ENCODE assay signal across 1 cellular context in the genomic region with DNA sequence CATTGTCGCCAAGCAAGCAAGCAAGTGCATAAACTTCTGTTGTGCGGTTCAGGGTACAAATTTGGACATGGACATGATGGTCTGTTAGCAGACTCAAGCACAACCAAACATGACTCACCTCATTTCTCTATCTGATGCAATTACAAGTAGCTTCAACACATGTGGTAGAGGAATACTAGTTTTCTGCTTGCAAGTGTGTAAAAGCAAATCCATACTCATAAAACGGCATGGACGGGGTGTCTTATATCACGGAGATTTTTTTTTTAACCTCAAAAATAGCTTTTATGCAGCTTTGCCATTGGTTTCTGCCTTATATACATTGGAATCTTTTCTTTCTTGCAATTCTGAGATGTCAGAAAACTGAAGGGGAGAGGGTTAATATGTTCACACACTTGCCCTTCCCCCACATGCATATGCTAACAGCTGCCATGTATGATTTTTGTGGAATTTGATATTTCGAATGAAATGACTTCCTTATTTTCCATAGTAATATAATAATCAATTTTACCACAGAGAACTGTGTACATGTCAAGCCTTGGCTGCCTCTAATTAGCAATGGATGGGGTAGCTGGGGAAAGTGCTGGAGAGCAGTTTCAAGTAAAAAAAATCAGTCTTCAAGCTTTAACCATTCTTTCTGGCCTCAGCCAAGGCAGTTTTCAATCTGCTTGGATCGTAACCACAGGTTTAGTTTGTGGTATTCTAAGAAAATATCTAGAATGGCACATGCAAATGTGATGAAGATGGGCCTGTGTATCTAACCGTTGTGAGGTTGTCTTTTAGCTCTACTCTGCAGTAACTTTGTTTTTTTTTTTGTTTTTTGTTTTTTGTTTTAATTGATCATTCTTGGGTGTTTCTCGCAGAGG.
TF ChIP-seq lines count a peak whose summit lies in the region.

No MANE protein-coding gene starts in this region.

TF ChIP-seq in K562, 482 proteins besides CTCF, POLR2A, EP300 and RAD21 (continued from another document and continues in another):
- TF ChIP-seq, protein P1, sequence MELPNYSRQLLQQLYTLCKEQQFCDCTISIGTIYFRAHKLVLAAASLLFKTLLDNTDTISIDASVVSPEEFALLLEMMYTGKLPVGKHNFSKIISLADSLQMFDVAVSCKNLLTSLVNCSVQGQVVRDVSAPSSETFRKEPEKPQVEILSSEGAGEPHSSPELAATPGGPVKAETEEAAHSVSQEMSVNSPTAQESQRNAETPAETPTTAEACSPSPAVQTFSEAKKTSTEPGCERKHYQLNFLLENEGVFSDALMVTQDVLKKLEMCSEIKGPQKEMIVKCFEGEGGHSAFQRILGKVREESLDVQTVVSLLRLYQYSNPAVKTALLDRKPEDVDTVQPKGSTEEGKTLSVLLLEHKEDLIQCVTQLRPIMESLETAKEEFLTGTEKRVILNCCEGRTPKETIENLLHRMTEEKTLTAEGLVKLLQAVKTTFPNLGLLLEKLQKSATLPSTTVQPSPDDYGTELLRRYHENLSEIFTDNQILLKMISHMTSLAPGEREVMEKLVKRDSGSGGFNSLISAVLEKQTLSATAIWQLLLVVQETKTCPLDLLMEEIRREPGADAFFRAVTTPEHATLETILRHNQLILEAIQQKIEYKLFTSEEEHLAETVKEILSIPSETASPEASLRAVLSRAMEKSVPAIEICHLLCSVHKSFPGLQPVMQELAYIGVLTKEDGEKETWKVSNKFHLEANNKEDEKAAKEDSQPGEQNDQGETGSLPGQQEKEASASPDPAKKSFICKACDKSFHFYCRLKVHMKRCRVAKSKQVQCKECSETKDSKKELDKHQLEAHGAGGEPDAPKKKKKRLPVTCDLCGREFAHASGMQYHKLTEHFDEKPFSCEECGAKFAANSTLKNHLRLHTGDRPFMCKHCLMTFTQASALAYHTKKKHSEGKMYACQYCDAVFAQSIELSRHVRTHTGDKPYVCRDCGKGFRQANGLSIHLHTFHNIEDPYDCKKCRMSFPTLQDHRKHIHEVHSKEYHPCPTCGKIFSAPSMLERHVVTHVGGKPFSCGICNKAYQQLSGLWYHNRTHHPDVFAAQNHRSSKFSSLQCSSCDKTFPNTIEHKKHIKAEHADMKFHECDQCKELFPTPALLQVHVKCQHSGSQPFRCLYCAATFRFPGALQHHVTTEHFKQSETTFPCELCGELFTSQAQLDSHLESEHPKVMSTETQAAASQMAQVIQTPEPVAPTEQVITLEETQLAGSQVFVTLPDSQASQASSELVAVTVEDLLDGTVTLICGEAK (IDR thresholded peaks at IDR 0.05) = no peak
- TF ChIP-seq, protein P1 (CRISPR knock-in tag; IDR thresholded peaks at IDR 0.05) = no peak
- no peak for TF ChIP-seq RBM15 (IDR thresholded peaks at IDR 0.05; ENCODE audit: insufficient read depth, low read length)
- TF ChIP-seq ZNF282 (CRISPR knock-in tag; IDR thresholded peaks at IDR 0.05) = no peak
- 0 out of 2 replicates have a peak, but pooled peaks have one; percentile 5 for TF ChIP-seq TAF7 (tag; IDR thresholded peaks at IDR 0.05)
- TF ChIP-seq C11orf30 (IDR thresholded peaks at IDR 0.05; ENCODE audit: low read depth) = no peak
- TF ChIP-seq ILK (tag; IDR thresholded peaks at IDR 0.05; ENCODE audit: borderline replicate concordance, low read depth) = no peak
- TF ChIP-seq ZNF75A (CRISPR knock-in tag; IDR thresholded peaks at IDR 0.05) = no peak
- TF ChIP-seq PHB2 (IDR thresholded peaks at IDR 0.05; ENCODE audit: low read depth) = no peak
- TF ChIP-seq NUFIP1 (IDR thresholded peaks at IDR 0.05; ENCODE audit: partially characterized antibody) = no peak
- no peak for TF ChIP-seq ZNF445 (CRISPR knock-in tag; IDR thresholded peaks at IDR 0.05; ENCODE audit: low read depth)
- no peak for TF ChIP-seq ETV5 (CRISPR knock-in tag; IDR thresholded peaks at IDR 0.05; ENCODE audit: low read depth)
- no peak for TF ChIP-seq ZNF778 (CRISPR knock-in tag; IDR thresholded peaks at IDR 0.05)
- peak; percentile 86 for TF ChIP-seq CEBPG (CRISPR knock-in tag; IDR thresholded peaks at IDR 0.05)
- peak; percentile 76 to 92 for TF ChIP-seq CEBPG (tag; conservative IDR thresholded peaks at IDR 0.05 in 1 of 2, IDR thresholded peaks at IDR 0.05 in 1 of 2)
- no peak for TF ChIP-seq ZNF785 (CRISPR knock-in tag; IDR thresholded peaks at IDR 0.05)
- TF ChIP-seq ZFP1 (CRISPR knock-in tag; IDR thresholded peaks at IDR 0.05) = no peak
- TF ChIP-seq ZNF780A (CRISPR knock-in tag; IDR thresholded peaks at IDR 0.05) = no peak
- TF ChIP-seq, protein P2, sequence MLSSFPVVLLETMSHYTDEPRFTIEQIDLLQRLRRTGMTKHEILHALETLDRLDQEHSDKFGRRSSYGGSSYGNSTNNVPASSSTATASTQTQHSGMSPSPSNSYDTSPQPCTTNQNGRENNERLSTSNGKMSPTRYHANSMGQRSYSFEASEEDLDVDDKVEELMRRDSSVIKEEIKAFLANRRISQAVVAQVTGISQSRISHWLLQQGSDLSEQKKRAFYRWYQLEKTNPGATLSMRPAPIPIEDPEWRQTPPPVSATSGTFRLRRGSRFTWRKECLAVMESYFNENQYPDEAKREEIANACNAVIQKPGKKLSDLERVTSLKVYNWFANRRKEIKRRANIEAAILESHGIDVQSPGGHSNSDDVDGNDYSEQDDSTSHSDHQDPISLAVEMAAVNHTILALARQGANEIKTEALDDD (IDR thresholded peaks at IDR 0.05) = peak; percentile 82; the same call in 1 of the 2 replicates
- TF ChIP-seq NFE2 (IDR thresholded peaks at IDR 0.05; ENCODE audit: low read depth) = peak; percentile 58; the same call in 1 of the 2 replicates
- TF ChIP-seq, protein P3, sequence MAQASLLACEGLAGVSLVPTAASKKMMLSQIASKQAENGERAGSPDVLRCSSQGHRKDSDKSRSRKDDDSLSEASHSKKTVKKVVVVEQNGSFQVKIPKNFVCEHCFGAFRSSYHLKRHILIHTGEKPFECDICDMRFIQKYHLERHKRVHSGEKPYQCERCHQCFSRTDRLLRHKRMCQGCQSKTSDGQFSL (CRISPR knock-in tag; IDR thresholded peaks at IDR 0.05) = no peak
- TF ChIP-seq, protein P3 (tag; IDR thresholded peaks at IDR 0.05) = 0 out of 4 replicates have a peak, but pooled peaks of 1 of the 2 experiments have one; percentile 64
- TF ChIP-seq, protein P4, sequence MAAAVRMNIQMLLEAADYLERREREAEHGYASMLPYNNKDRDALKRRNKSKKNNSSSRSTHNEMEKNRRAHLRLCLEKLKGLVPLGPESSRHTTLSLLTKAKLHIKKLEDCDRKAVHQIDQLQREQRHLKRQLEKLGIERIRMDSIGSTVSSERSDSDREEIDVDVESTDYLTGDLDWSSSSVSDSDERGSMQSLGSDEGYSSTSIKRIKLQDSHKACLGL (CRISPR knock-in tag; IDR thresholded peaks at IDR 0.05; ENCODE audit: borderline replicate concordance, poor library complexity, severe bottlenecking) = no peak
- peak; percentile 36; the same call in 1 of the 2 replicates for TF ChIP-seq LEF1 (IDR thresholded peaks at IDR 0.05)
- no peak; a peak in 1 of 4 replicates for TF ChIP-seq MAZ (CRISPR knock-in tag; conservative IDR thresholded peaks at IDR 0.05 in 1 of 2, IDR thresholded peaks at IDR 0.05 in 1 of 2)
- TF ChIP-seq CEBPB (tag; IDR thresholded peaks at IDR 0.05) = peak; percentile 55; the same call in 1 of the 2 replicates
- no peak for TF ChIP-seq TCF3 (CRISPR knock-in tag; IDR thresholded peaks at IDR 0.05)
- no peak for TF ChIP-seq RBM25 (IDR thresholded peaks at IDR 0.05; ENCODE audit: low read depth, low read length, severe bottlenecking)
- TF ChIP-seq HOXB6 (CRISPR knock-in tag; IDR thresholded peaks at IDR 0.05; ENCODE audit: borderline replicate concordance) = no peak
- TF ChIP-seq CBX2 (IDR thresholded peaks at IDR 0.05; ENCODE audit: insufficient read depth, low read length, poor library complexity, severe bottlenecking) = no peak
- peak; percentile 42; the same call in 1 of the 2 replicates for TF ChIP-seq SMARCE1 (IDR thresholded peaks at IDR 0.05)
- no peak for TF ChIP-seq NR2C1 (IDR thresholded peaks at IDR 0.05)
- TF ChIP-seq NR2C1 (tag; IDR thresholded peaks at IDR 0.05) = peak; percentile 10; the same call in 1 of the 2 replicates
- TF ChIP-seq SMAD4 (CRISPR knock-in tag; conservative IDR thresholded peaks at IDR 0.05) = no peak
- TF ChIP-seq ATF7 (IDR thresholded peaks at IDR 0.05) = peak; percentile 37; the same call in 1 of the 2 replicates
- no peak for TF ChIP-seq ZNF24 (IDR thresholded peaks at IDR 0.05)
- peak; percentile 39; the same call in 1 of the 2 replicates for TF ChIP-seq CBFA2T3 (IDR thresholded peaks at IDR 0.05)
- TF ChIP-seq, protein P5, sequence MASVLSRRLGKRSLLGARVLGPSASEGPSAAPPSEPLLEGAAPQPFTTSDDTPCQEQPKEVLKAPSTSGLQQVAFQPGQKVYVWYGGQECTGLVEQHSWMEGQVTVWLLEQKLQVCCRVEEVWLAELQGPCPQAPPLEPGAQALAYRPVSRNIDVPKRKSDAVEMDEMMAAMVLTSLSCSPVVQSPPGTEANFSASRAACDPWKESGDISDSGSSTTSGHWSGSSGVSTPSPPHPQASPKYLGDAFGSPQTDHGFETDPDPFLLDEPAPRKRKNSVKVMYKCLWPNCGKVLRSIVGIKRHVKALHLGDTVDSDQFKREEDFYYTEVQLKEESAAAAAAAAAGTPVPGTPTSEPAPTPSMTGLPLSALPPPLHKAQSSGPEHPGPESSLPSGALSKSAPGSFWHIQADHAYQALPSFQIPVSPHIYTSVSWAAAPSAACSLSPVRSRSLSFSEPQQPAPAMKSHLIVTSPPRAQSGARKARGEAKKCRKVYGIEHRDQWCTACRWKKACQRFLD (CRISPR knock-in tag; IDR thresholded peaks at IDR 0.05) = peak; percentile 24; the same call in 1 of the 2 replicates
- no peak; the same call in 1 of the 2 replicates for TF ChIP-seq ZNF175 (CRISPR knock-in tag; IDR thresholded peaks at IDR 0.05; ENCODE audit: low read depth)
- no peak for TF ChIP-seq ZNF212 (CRISPR knock-in tag; IDR thresholded peaks at IDR 0.05)
- no peak for TF ChIP-seq RB1 (IDR thresholded peaks at IDR 0.05; ENCODE audit: low read depth)
- no peak for TF ChIP-seq POLR2AphosphoS2 (IDR thresholded peaks at IDR 0.05; ENCODE audit: low read length)
- TF ChIP-seq, protein P6, sequence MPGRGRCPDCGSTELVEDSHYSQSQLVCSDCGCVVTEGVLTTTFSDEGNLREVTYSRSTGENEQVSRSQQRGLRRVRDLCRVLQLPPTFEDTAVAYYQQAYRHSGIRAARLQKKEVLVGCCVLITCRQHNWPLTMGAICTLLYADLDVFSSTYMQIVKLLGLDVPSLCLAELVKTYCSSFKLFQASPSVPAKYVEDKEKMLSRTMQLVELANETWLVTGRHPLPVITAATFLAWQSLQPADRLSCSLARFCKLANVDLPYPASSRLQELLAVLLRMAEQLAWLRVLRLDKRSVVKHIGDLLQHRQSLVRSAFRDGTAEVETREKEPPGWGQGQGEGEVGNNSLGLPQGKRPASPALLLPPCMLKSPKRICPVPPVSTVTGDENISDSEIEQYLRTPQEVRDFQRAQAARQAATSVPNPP (IDR thresholded peaks at IDR 0.05; ENCODE audit: borderline replicate concordance, insufficient read depth, insufficient read length) = no peak
- no peak for TF ChIP-seq XRCC3 (IDR thresholded peaks at IDR 0.05)
- no peak for TF ChIP-seq TOE1 (IDR thresholded peaks at IDR 0.05; ENCODE audit: borderline replicate concordance)
- no peak for TF ChIP-seq TOE1 (CRISPR knock-in tag; IDR thresholded peaks at IDR 0.05; ENCODE audit: borderline replicate concordance, low read depth)
- peak; percentile 3; the same call in 1 of the 2 replicates for TF ChIP-seq GABPA (tag; conservative IDR thresholded peaks at IDR 0.05; ENCODE audit: low read depth)
- peak; percentile 14; the same call in 1 of the 2 replicates for TF ChIP-seq MEF2D (tag; conservative IDR thresholded peaks at IDR 0.05; ENCODE audit: low read depth)
- TF ChIP-seq RBM22 (IDR thresholded peaks at IDR 0.05; ENCODE audit: low read depth, low read length, poor library complexity, severe bottlenecking) = no peak
- TF ChIP-seq SUPT5H (IDR thresholded peaks at IDR 0.05) = no peak
- TF ChIP-seq, protein P7, sequence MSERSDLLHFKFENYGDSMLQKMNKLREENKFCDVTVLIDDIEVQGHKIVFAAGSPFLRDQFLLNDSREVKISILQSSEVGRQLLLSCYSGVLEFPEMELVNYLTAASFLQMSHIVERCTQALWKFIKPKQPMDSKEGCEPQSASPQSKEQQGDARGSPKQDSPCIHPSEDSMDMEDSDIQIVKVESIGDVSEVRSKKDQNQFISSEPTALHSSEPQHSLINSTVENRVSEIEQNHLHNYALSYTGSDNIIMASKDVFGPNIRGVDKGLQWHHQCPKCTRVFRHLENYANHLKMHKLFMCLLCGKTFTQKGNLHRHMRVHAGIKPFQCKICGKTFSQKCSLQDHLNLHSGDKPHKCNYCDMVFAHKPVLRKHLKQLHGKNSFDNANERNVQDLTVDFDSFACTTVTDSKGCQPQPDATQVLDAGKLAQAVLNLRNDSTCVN (CRISPR knock-in tag; IDR thresholded peaks at IDR 0.05) = no peak
- peak; percentile 37; the same call in 1 of the 2 replicates for TF ChIP-seq NFRKB (IDR thresholded peaks at IDR 0.05; ENCODE audit: low read depth)
- TF ChIP-seq MED1 (CRISPR knock-in tag; IDR thresholded peaks at IDR 0.05; ENCODE audit: borderline replicate concordance) = no peak
- TF ChIP-seq ZNF586 (CRISPR knock-in tag; conservative IDR thresholded peaks at IDR 0.05) = no peak
- TF ChIP-seq ZNF174 (CRISPR knock-in tag; IDR thresholded peaks at IDR 0.05) = no peak
- no peak for TF ChIP-seq ZNF134 (CRISPR knock-in tag; conservative IDR thresholded peaks at IDR 0.05)
- no peak for TF ChIP-seq CTBP1 (IDR thresholded peaks at IDR 0.05; ENCODE audit: borderline replicate concordance)
